9 cellular contexts compared by ENCODE assay signal in the genomic region with DNA sequence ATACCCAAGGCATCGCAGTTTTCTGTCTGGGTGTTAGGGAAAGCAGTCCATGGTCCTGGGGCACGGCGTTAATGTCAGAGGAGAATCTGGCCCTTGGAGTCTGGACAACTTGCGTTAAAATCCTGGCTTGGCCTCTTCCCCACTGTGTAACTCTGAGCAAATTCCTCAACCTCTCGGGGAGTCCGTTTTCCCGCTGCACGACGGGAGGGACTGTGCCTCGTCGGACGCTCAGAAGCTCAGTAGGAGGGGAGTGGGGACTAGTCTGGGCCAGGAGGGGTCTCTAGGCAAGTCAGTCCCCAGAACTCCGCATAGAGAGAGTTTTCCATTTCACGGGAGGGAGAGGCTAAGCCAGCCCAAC. TPM values are rescaled to one million over a fixed set of nuclear protein-coding genes. Genes with fewer than 3 reads are reported as not detected.
DNase-seq lines count a peak whose midpoint lies in the region; ATAC-seq and TF ChIP-seq lines count a peak whose summit lies in the region.
"Had no signal": no experiment of that assay in that cellular context is flagged by ENCODE, and none has a peak within 500 bp of the region (broad histone marks: within the 10 kb centered on the region; RNA-seq: fewer than 3 reads in every experiment).

No MANE protein-coding gene starts in this region.

- H3K27ac Mint-ChIP-seq in chondrocyte (ENCODE audit: unreplicated experiment) (no peak overlapping the region), naive B cell (peak overlapping the region in 1 of 6 donors; percentile 73), type B pancreatic cell (no peak overlapping the region)
- H3K27ac Mint-ChIP-seq in activated CD8-positive, alpha-beta memory T cell treated with anti-CD3 and anti-CD28 coated beads, Interleukin-2, amount 10 ng/mL, durations not matched to agents 7 days and 5 days: no peak overlapping the region

- no peaks in the 10 kb centered on the region for H3K36me3 ChIP-seq in heart right ventricle

- H3K4me1 Mint-ChIP-seq in chondrocyte (ENCODE audit: low read depth): peaks cover 13% of the 10 kb centered on the region
- peaks cover 12 to 22% (median 20%) of the 10 kb centered on the region in 3 donors for H3K4me1 Mint-ChIP-seq in naive B cell
- H3K4me1 Mint-ChIP-seq in type B pancreatic cell (ENCODE audit: unreplicated experiment): no peaks in the 10 kb centered on the region
- H3K4me1 Mint-ChIP-seq in activated CD8-positive, alpha-beta memory T cell treated with anti-CD3 and anti-CD28 coated beads, Interleukin-2, amount 10 ng/mL, durations not matched to agents 7 days and 5 days: peaks cover 4% of the 10 kb centered on the region

- H3K4me1 ChIP-seq in heart right ventricle: peaks cover 0 to 23% (median 18%) of the 10 kb centered on the region in 9 donors

- peaks cover 13 to 100% (median 89%) of the 10 kb centered on the region in 7 donors for H3K27me3 ChIP-seq in heart right ventricle

- DNase-seq in heart right ventricle (no peak), left ventricle myocardium superior (no peak), chondrocyte (ENCODE audit: low spot score) (no peak), naive B cell (no peak), type B pancreatic cell (ENCODE audit: extremely low spot score, unreplicated experiment) (no peak), AML-193 (lab: John Stamatoyannopoulos, UW) (no peak)
- no peak for DNase-seq in activated effector memory CD4-positive, alpha-beta T cell treated with anti-CD3 and anti-CD28 coated beads, Interleukin-2, amount 50 U/mL, for 16 hours
- no peak for DNase-seq in activated CD8-positive, alpha-beta memory T cell treated with anti-CD3 and anti-CD28 coated beads, Interleukin-2, amount 10 ng/mL, durations not matched to agents 7 days and 5 days
- DNase-seq: stimulated activated CD4-positive, alpha-beta T cell treated with anti-CD3 and anti-CD28 coated beads, Interleukin-2, amount 100 ng/mL, for 24 hours had no signal

- peak overlapping the region; percentile 65 for H3K4me3 Mint-ChIP-seq in chondrocyte (ENCODE audit: unreplicated experiment)
- peak overlapping the region in 5 of 8 donors; percentile 22 to 79 (median 51) for H3K4me3 Mint-ChIP-seq in naive B cell
- H3K4me3 Mint-ChIP-seq in type B pancreatic cell: peak overlapping the region; percentile 82
- H3K4me3 Mint-ChIP-seq in activated CD8-positive, alpha-beta memory T cell treated with anti-CD3 and anti-CD28 coated beads, Interleukin-2, amount 10 ng/mL, durations not matched to agents 7 days and 5 days: no peak overlapping the region

- intact Hi-C loops in heart right ventricle (cut with DNase I): loop anchor here in 2 of 10 donors (5.0 to 10.0 kb wide), 2 partner anchors 339 to 341 kb away; no protein-coding TSS in a partner anchor
- intact Hi-C loops in left ventricle myocardium superior (cut with micrococcal nuclease): no loop called here

- H3K4me3 ChIP-seq in heart right ventricle: peak overlapping the region in 9 of 10 donors; percentile 10 to 53 (median 44)

- CTCF ChIA-PET in activated CD8-positive, alpha-beta memory T cell treated with anti-CD3 and anti-CD28 coated beads, Interleukin-2, amount 10 ng/mL, durations not matched to agents 7 days and 5 days (lab: Charles Lee): no interaction called here

- peak in 2 of 8 donors; percentile 20 to 33 for ATAC-seq in heart right ventricle
- no peak for ATAC-seq in left ventricle myocardium superior
- no peak for ATAC-seq in naive B cell (ENCODE audit: low read depth in 2 of 2)
- ATAC-seq in activated CD8-positive, alpha-beta memory T cell treated with anti-CD3 and anti-CD28 coated beads, Interleukin-2, amount 10 ng/mL, durations not matched to agents 7 days and 5 days: no peak

- no peaks in the 10 kb centered on the region for H3K9me3 ChIP-seq in heart right ventricle

- no peaks in the 10 kb centered on the region for H3K9me3 Mint-ChIP-seq in chondrocyte (ENCODE audit: low read depth)
- peaks cover 0 to 6% (median 0%) of the 10 kb centered on the region in 7 donors for H3K9me3 Mint-ChIP-seq in naive B cell
- no peaks in the 10 kb centered on the region for H3K9me3 Mint-ChIP-seq in type B pancreatic cell
- no peaks in the 10 kb centered on the region for H3K9me3 Mint-ChIP-seq in activated CD8-positive, alpha-beta memory T cell treated with anti-CD3 and anti-CD28 coated beads, Interleukin-2, amount 10 ng/mL, durations not matched to agents 7 days and 5 days (ENCODE audit: low read depth)

- no peak overlapping the region for H3K27ac ChIP-seq in heart right ventricle

- H3K27me3 Mint-ChIP-seq in chondrocyte (ENCODE audit: low read depth): peaks cover 73% of the 10 kb centered on the region
- peaks cover 63 to 84% (median 67%) of the 10 kb centered on the region in 3 donors for H3K27me3 Mint-ChIP-seq in naive B cell
- H3K27me3 Mint-ChIP-seq in type B pancreatic cell: peaks cover 87% of the 10 kb centered on the region
- H3K27me3 Mint-ChIP-seq in activated CD8-positive, alpha-beta memory T cell treated with anti-CD3 and anti-CD28 coated beads, Interleukin-2, amount 10 ng/mL, durations not matched to agents 7 days and 5 days: peaks cover 74% of the 10 kb centered on the region

- H3K36me3 Mint-ChIP-seq in chondrocyte (ENCODE audit: low read depth): peaks cover 1% of the 10 kb centered on the region
- H3K36me3 Mint-ChIP-seq in naive B cell: no peaks in the 10 kb centered on the region
- H3K36me3 Mint-ChIP-seq in type B pancreatic cell: no peaks in the 10 kb centered on the region
- no peaks in the 10 kb centered on the region for H3K36me3 Mint-ChIP-seq in activated CD8-positive, alpha-beta memory T cell treated with anti-CD3 and anti-CD28 coated beads, Interleukin-2, amount 10 ng/mL, durations not matched to agents 7 days and 5 days

- TF ChIP-seq CTCF in heart right ventricle (IDR thresholded peaks at IDR 0.05) (no peak), chondrocyte (IDR thresholded peaks at IDR 0.05) (no peak), type B pancreatic cell (conservative IDR thresholded peaks at IDR 0.05) (no peak)

- WGBS in heart right ventricle, 2 donors: 21 to 23% methylated on average over 14 of the region's 14 CpGs

RNA-seq across cellular contexts. Expression of gene EVX1, which starts 6.6 kb away (rescaled TPM):
- total RNA-seq in heart right ventricle (not detected), left ventricle myocardium superior (not detected), chondrocyte (not detected in 3 replicates), type B pancreatic cell (ENCODE audit: low replicate concordance) (0.41 and 0.71 TPM in 2 replicates)
- polyA plus RNA-seq in heart right ventricle (not detected), naive B cell (ENCODE audit: low read depth in 6 of 6) (not detected)
- not detected for total RNA-seq in activated CD8-positive, alpha-beta memory T cell treated with anti-CD3 and anti-CD28 coated beads, Interleukin-2, amount 10 ng/mL, durations not matched to agents 7 days and 5 days

RNA-seq across cellular contexts. Expression of gene HOXA13, which starts 36.1 kb away (rescaled TPM):
- total RNA-seq in heart right ventricle (not detected), left ventricle myocardium superior (not detected), chondrocyte (not detected in 3 replicates), type B pancreatic cell (ENCODE audit: low replicate concordance) (0.75 and 1.5 TPM in 2 replicates)
- polyA plus RNA-seq in heart right ventricle (not detected), naive B cell (ENCODE audit: low read depth in 6 of 6) (not detected)
- not detected for total RNA-seq in activated CD8-positive, alpha-beta memory T cell treated with anti-CD3 and anti-CD28 coated beads, Interleukin-2, amount 10 ng/mL, durations not matched to agents 7 days and 5 days

RNA-seq across cellular contexts. Expression of gene HOXA11, which starts 51.0 kb away (rescaled TPM):
- total RNA-seq in heart right ventricle (not detected), left ventricle myocardium superior (not detected), chondrocyte (not detected in 3 replicates), type B pancreatic cell (ENCODE audit: low replicate concordance) (1.2 TPM in 1 of 2 replicates, not detected in the other)
- polyA plus RNA-seq in heart right ventricle (not detected), naive B cell (ENCODE audit: low read depth in 6 of 6) (not detected)
- total RNA-seq in activated CD8-positive, alpha-beta memory T cell treated with anti-CD3 and anti-CD28 coated beads, Interleukin-2, amount 10 ng/mL, durations not matched to agents 7 days and 5 days: not detected
